25 cellular contexts compared by ENCODE assay signal in the genomic region with DNA sequence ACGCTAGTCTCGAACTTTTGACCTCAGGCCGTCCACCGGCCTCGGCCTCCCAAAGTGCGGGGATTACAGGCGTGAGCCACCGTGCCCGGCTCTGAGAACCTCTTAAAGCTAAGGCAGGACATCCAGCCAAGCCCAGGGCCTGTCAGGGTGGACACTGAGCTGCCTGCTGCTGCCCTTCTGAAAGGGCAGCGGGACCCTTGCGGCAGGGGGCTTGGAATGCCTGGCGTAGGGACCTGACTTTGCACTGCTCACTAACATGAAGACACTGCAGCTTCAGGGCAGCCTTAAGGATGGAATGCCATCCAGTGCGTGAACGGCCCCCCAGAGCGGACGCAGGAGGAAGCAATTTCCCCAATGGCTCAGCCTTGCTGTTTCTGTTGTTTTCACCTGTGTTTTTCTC. TPM values are rescaled to one million over a fixed set of nuclear protein-coding genes. Genes with fewer than 3 reads are reported as not detected.
DNase-seq lines count a peak whose midpoint lies in the region; ATAC-seq, FAIRE-seq and TF ChIP-seq lines count a peak whose summit lies in the region.
"Had no signal": no experiment of that assay in that cellular context is flagged by ENCODE, and none has a peak within 500 bp of the region (broad histone marks: within the 10 kb centered on the region; RNA-seq: fewer than 3 reads in every experiment).

No MANE protein-coding gene starts in this region.

- H3K79me1 ChIP-seq in neuronal stem cell (ENCODE audit: low read depth, low read length) = no peaks in the 10 kb centered on the region

- H3K4me1 ChIP-seq in kidney (ENCODE audit: control insufficient read depth in 1 of 2, insufficient read depth in 1 of 2, low read depth in 1 of 2, low read length in 2 of 2) (peaks cover 13 to 21% of the 10 kb centered on the region in 2 donors), neuronal stem cell (ENCODE audit: control insufficient read depth in 2 of 2, insufficient read depth in 1 of 2, low read depth in 1 of 2, low read length in 2 of 2) (peaks cover 0 to 2% of the 10 kb centered on the region in 2 donors), spleen (peaks cover 0 to 11% (median 6%) of the 10 kb centered on the region in 6 donors)
- H3K4me1 ChIP-seq: BE2C, Caco-2 had no signal

- no peak for TF ChIP-seq POLR2A in spleen (IDR thresholded peaks at IDR 0.05)

- H3K4me2 ChIP-seq in neuronal stem cell (ENCODE audit: insufficient read depth, low read length, poor library complexity, severe bottlenecking) = no peak overlapping the region
- H3K4me2 ChIP-seq: BLaER1 had no signal

- no peak overlapping the region for H2AFZ ChIP-seq in neuronal stem cell (ENCODE audit: low read length)

- H4K91ac ChIP-seq in neuronal stem cell (ENCODE audit: low read depth, low read length, poor library complexity) = no peak overlapping the region

- TF ChIP-seq CTCF in kidney (IDR thresholded peaks at IDR 0.05; ENCODE audit: borderline replicate concordance, extremely low read depth, insufficient read depth) (no peak), spleen (IDR thresholded peaks at IDR 0.05 in 8 of 11, conservative IDR thresholded peaks at IDR 0.05 in 3 of 11) (no peak)

- H2BK120ac ChIP-seq in neuronal stem cell (ENCODE audit: low read depth, low read length) = no peak overlapping the region

- H3K27me3 ChIP-seq in neuronal stem cell (ENCODE audit: control insufficient read depth in 3 of 3, insufficient read depth in 3 of 3, low read depth in 1 of 3, low read length in 3 of 3) (peaks cover 0 to 34% (median under 1%) of the 10 kb centered on the region in 3 experiments), spleen (replicated peaks in 1 of 7) (peaks cover 0 to 35% (median 0%) of the 10 kb centered on the region in 7 donors)

- DNase-seq in kidney (peak; percentile 45), neuronal stem cell (ENCODE audit: low spot score) (no peak), spleen (peak; percentile 64)
- DNase-seq in stimulated activated CD4-positive, alpha-beta T cell treated with anti-CD3 and anti-CD28 coated beads, Interleukin-1b, Interleukin-23, amount 100 ng/mL, for 48 hours = no peak
- DNase-seq: 8988T; ACHN; BE2C; C1 segment of cervical spinal cord; Caco-2; Calu3; CD4-positive, alpha-beta memory T cell; CD4-positive, CD25-positive, alpha-beta regulatory T cell; CD8-positive, alpha-beta memory T cell; DMS79 treated with DMSO at 0.1 percent for 48 hours; GF-D8 had no signal

- no peak overlapping the region for H2BK5ac ChIP-seq in neuronal stem cell (ENCODE audit: low read length)

- no CpG with 5 or more reads among the region's 16 CpGs for WGBS in neuronal stem cell (ENCODE audit: extremely low coverage in 2 of 2, insufficient read length in 2 of 2, insufficient replicate concordance in 1 of 2), 2 donors
- 94 to 95% (median 94%) methylated on average over 11 to 16 of the region's 16 CpGs for WGBS in spleen, 5 donors

- intact Hi-C loops in kidney (cut with DNase I) (loop anchor here (10.0 kb wide), 1 partner anchor 364 kb away; no protein-coding TSS in a partner anchor), spleen (cut with DNase I; ENCODE audit: low total_unique reads) (loop anchor here (5.0 to 10.0 kb wide), 2 partner anchors 366 to 594 kb away; no protein-coding TSS in a partner anchor)

- no peak overlapping the region for H4K8ac ChIP-seq in neuronal stem cell (ENCODE audit: low read depth, low read length)

- H3K4ac ChIP-seq in neuronal stem cell (ENCODE audit: low read length) = no peak overlapping the region

- no peak overlapping the region for H2AK5ac ChIP-seq in neuronal stem cell (ENCODE audit: low read depth, low read length)

- no peak overlapping the region for H3K23ac ChIP-seq in neuronal stem cell (ENCODE audit: low read depth, low read length, poor library complexity)

- H3K27ac ChIP-seq in kidney (ENCODE audit: low read depth in 2 of 2, low read length in 2 of 2) (no peak overlapping the region), neuronal stem cell (replicated peaks; ENCODE audit: low read length) (no peak overlapping the region), spleen (no peak overlapping the region)
- H3K27ac ChIP-seq: BLaER1 had no signal

- H2BK15ac ChIP-seq in neuronal stem cell (ENCODE audit: low read length) = no peak overlapping the region

- no peak for FAIRE-seq in kidney (lab: Jason Lieb, UNC)
- FAIRE-seq: A204.1, D721Med, G401.6, GM12891, GM18507 had no signal

- H2BK12ac ChIP-seq in neuronal stem cell (ENCODE audit: low read length) = no peak overlapping the region

- peak overlapping the region; percentile 46 for H3K18ac ChIP-seq in neuronal stem cell (ENCODE audit: low read length)

- no peak overlapping the region for H3K9ac ChIP-seq in kidney (ENCODE audit: low read length in 2 of 2)
- no peak overlapping the region for H3K9ac ChIP-seq in neuronal stem cell (ENCODE audit: low read depth, low read length, poor library complexity)
- H3K9ac ChIP-seq: BLaER1 had no signal

- H3K36me3 ChIP-seq in kidney (ENCODE audit: control insufficient read depth in 1 of 2, insufficient read depth in 2 of 2, low read length in 2 of 2) = peaks cover 0 to 4% of the 10 kb centered on the region in 2 donors
- no peaks in the 10 kb centered on the region for H3K36me3 ChIP-seq in neuronal stem cell (replicated peaks in 1 of 2; ENCODE audit: control insufficient read depth in 2 of 2, insufficient read depth in 2 of 2, low read length in 2 of 2)
- H3K36me3 ChIP-seq in spleen = no peaks in the 10 kb centered on the region
- H3K36me3 ChIP-seq: BE2C, BLaER1 had no signal

- no peak overlapping the region for H3K4me3 ChIP-seq in kidney (ENCODE audit: low read length in 2 of 2)
- no peak overlapping the region for H3K4me3 ChIP-seq in neuronal stem cell (ENCODE audit: low read length in 2 of 2)
- no peak overlapping the region for H3K4me3 ChIP-seq in spleen
- H3K4me3 ChIP-seq: BLaER1 had no signal

- no peak for ATAC-seq in HG02798 (IDR thresholded peaks at IDR 0.05; ENCODE audit: poor library complexity, unreplicated experiment)
- ATAC-seq in HG02763 (IDR thresholded peaks at IDR 0.05; ENCODE audit: unreplicated experiment) = no peak

- H3K9me3 ChIP-seq in kidney (ENCODE audit: control insufficient read depth in 1 of 2, low read length in 2 of 2) (no peaks in the 10 kb centered on the region), neuronal stem cell (replicated peaks in 1 of 2; ENCODE audit: control insufficient read depth in 2 of 2, insufficient read depth in 1 of 2, low read depth in 1 of 2, low read length in 2 of 2) (peaks cover 0 to 3% of the 10 kb centered on the region in 2 donors), spleen (peaks cover 0 to 6% (median 3%) of the 10 kb centered on the region in 8 donors)
- H3K9me3 ChIP-seq: BE2C had no signal

- H3K14ac ChIP-seq in neuronal stem cell (ENCODE audit: low read length) = peak overlapping the region; percentile 79

RNA-seq across cellular contexts. Expression of a gene that starts 9.0 kb away (rescaled TPM):
- total RNA-seq in kidney = 245 TPM
- polyA plus RNA-seq in kidney (ENCODE audit: insufficient read depth, low read depth, low replicate concordance) = 276 TPM
- polyA plus RNA-seq in neuronal stem cell (2013, experiment 1 of 2) = 0.26 TPM
- polyA plus RNA-seq in neuronal stem cell (2013, experiment 2 of 2) = 0.24 TPM
- 1 to 10 TPM in 6 of 7 donors, under 1 TPM in 1; 0.97 to 2.9 (median 1.7) TPM for total RNA-seq in spleen
- polyA plus RNA-seq in spleen = under 1 TPM; 0.38 to 0.56 (median 0.43) TPM
- total RNA-seq: A673; CD4-positive, alpha-beta memory T cell; CD4-positive, CD25-positive, alpha-beta regulatory T cell had no signal
- polyA plus RNA-seq: CD14-positive monocyte; CD4-positive, alpha-beta memory T cell; CD4-positive, CD25-positive, alpha-beta regulatory T cell had no signal

RNA-seq across cellular contexts. Expression of a gene that starts 27.8 kb away (rescaled TPM):
- total RNA-seq in kidney = 34.0 TPM
- polyA plus RNA-seq in kidney (ENCODE audit: insufficient read depth, low read depth, low replicate concordance) = 9.4 TPM
- 3.0 TPM for polyA plus RNA-seq in neuronal stem cell (2013, experiment 1 of 2)
- 2.9 TPM for polyA plus RNA-seq in neuronal stem cell (2013, experiment 2 of 2)
- 10 to 100 TPM; 18.3 to 46.1 (median 33.5) TPM for total RNA-seq in spleen
- 10 to 100 TPM in 1 of 3 donors, 1 to 10 TPM in 2; 5.4 to 13.3 (median 8.0) TPM for polyA plus RNA-seq in spleen

RNA-seq across cellular contexts. Expression of a gene that starts 51.4 kb away (rescaled TPM):
- total RNA-seq in kidney = 5.5 TPM
- polyA plus RNA-seq in kidney (ENCODE audit: insufficient read depth, low read depth, low replicate concordance) = 3.6 TPM
- 66.4 TPM for polyA plus RNA-seq in neuronal stem cell (2013, experiment 1 of 2)
- 69.3 TPM for polyA plus RNA-seq in neuronal stem cell (2013, experiment 2 of 2)
- total RNA-seq in spleen = 10 to 100 TPM in 5 of 7 donors, 1 to 10 TPM in 2; 6.3 to 39.2 (median 14.3) TPM
- 10 to 100 TPM in 2 of 3 donors, 1 to 10 TPM in 1; 2.3 to 15.6 (median 12.4) TPM for polyA plus RNA-seq in spleen
- polyA plus RNA-seq: CD14-positive monocyte had no signal

Comparison
In these comparisons a context has a peak if more than half of its experiments do, and no peak if none do; other contexts are left out.
1. DNase-seq: peak in kidney (single experiment) and spleen (single experiment); none in neuronal stem cell (single experiment) and stimulated activated CD4-positive, alpha-beta T cell treated with anti-CD3 and anti-CD28 coated beads, Interleukin-1b, Interleukin-23, amount 100 ng/mL, for 48 hours (single experiment).
2. RNA of a gene that starts 9.0 kb away (total RNA-seq): 245 TPM in kidney (single experiment); 0.97 to 2.9 TPM in spleen; every median in the first group is over 10 times any median in the second.